Comparison of ENCODE assay signal across 1 cellular context in genomic region chr2:41935004-41935401, GRCh38.
TF ChIP-seq lines count a peak whose summit lies in the region.

No MANE protein-coding gene starts in this region.

TF ChIP-seq in H1, 55 proteins besides CTCF, POLR2A, EP300 and RAD21:
- TF ChIP-seq EGR1 (IDR thresholded peaks at IDR 0.05; ENCODE audit: borderline replicate concordance, low read depth, low read length) (no peak), SP1 (IDR thresholded peaks at IDR 0.05; ENCODE audit: low read depth, low read length) (no peak), POLR2AphosphoS5 (IDR thresholded peaks at IDR 0.05; ENCODE audit: low read depth, low read length) (no peak), SP2 (IDR thresholded peaks at IDR 0.05; ENCODE audit: low read length) (no peak), USF2 (IDR thresholded peaks at IDR 0.05; ENCODE audit: low read length) (no peak), SIRT6 (IDR thresholded peaks at IDR 0.05; ENCODE audit: low read length) (no peak), NRF1 (IDR thresholded peaks at IDR 0.05; ENCODE audit: low read depth, low read length) (no peak), BCL11A (IDR thresholded peaks at IDR 0.05; ENCODE audit: low read depth in 2 of 2, low read length in 2 of 2) (no peak), JUN (IDR thresholded peaks at IDR 0.05; ENCODE audit: low read depth, low read length) (no peak), RBBP5 (IDR thresholded peaks at IDR 0.05; ENCODE audit: borderline replicate concordance, low read depth, low read length) (no peak), SAP30 (IDR thresholded peaks at IDR 0.05; ENCODE audit: insufficient read depth, insufficient replicate concordance, low read length) (no peak), SUZ12 (IDR thresholded peaks at IDR 0.05; ENCODE audit: low read length) (no peak), TAF1 (IDR thresholded peaks at IDR 0.05; ENCODE audit: low read depth, low read length) (no peak)
